ENCODE assay signal across 19 cellular contexts in genomic region chr7:73839743-73840714, GRCh38. TPM values are rescaled to one million over a fixed set of nuclear protein-coding genes. Genes with fewer than 3 reads are reported as not detected.
DNase-seq lines count a peak whose midpoint lies in the region; ATAC-seq, FAIRE-seq and TF ChIP-seq lines count a peak whose summit lies in the region.
"Had no signal": no experiment of that assay in that cellular context is flagged by ENCODE, and none has a peak within 500 bp of the region (broad histone marks: within the 10 kb centered on the region; RNA-seq: fewer than 3 reads in every experiment).

No MANE protein-coding gene starts in this region.

- no peak overlapping the region for H3K56ac ChIP-seq in mesendoderm (ENCODE audit: low read length)

- no peak overlapping the region for H3K4me2 ChIP-seq in mesendoderm (ENCODE audit: low read length)
- H3K4me2 ChIP-seq: BLaER1 had no signal

- H3K4ac ChIP-seq in mesendoderm (ENCODE audit: low read depth, low read length) = no peak overlapping the region

- H3K23ac ChIP-seq in mesendoderm (ENCODE audit: low read length) = no peak overlapping the region

- no peak overlapping the region for H3K9ac ChIP-seq in mesendoderm (ENCODE audit: low read length)
- H3K9ac ChIP-seq: BLaER1, GM23248 had no signal

- H3K4me3 ChIP-seq in CD4-positive, CD25-positive, alpha-beta regulatory T cell (ENCODE audit: low read depth, low read length) = no peak overlapping the region
- no peak overlapping the region for H3K4me3 ChIP-seq in mesendoderm (ENCODE audit: low read length)
- H3K4me3 ChIP-seq in upper lobe of left lung = no peak overlapping the region
- H3K4me3 ChIP-seq: BLaER1, GM23248, prostate gland had no signal

- no peak overlapping the region for H2AK5ac ChIP-seq in mesendoderm (ENCODE audit: low read length)

- H4K8ac ChIP-seq in mesendoderm (ENCODE audit: low read depth, low read length) = no peak overlapping the region

- H3K4me3 Mint-ChIP-seq in CD4-positive, CD25-positive, alpha-beta regulatory T cell = peak overlapping the region; percentile 36 to 87 (median 58)
- peak overlapping the region; percentile 17 for H3K4me3 Mint-ChIP-seq in activated T-helper 1 cell treated with anti-CD3 and anti-CD28 coated beads, Interleukin-12 subunit alpha, Interleukin-12 subunit beta, Interleukin-2, Interleukin-4 antibody, amounts not matched to agents 30 ng/mL and 10 ng/mL and 1 ng/mL, durations not matched to agents 14 hours and 24 hours and 36 hours
- H3K4me3 Mint-ChIP-seq: activated B cell treated with CpG ODN at 0.5 μM for 24 hours; activated naive CD4-positive, alpha-beta T cell treated with anti-CD3 and anti-CD28 coated beads for 36 hours had no signal

- H3K27me3 Mint-ChIP-seq in CD4-positive, CD25-positive, alpha-beta regulatory T cell = no peaks in the 10 kb centered on the region
- peaks cover 9% of the 10 kb centered on the region for H3K27me3 Mint-ChIP-seq in activated T-helper 1 cell treated with anti-CD3 and anti-CD28 coated beads, Interleukin-12 subunit alpha, Interleukin-12 subunit beta, Interleukin-2, Interleukin-4 antibody, amounts not matched to agents 30 ng/mL and 10 ng/mL and 1 ng/mL, durations not matched to agents 14 hours and 24 hours and 36 hours (ENCODE audit: insufficient read depth)
- H3K27me3 Mint-ChIP-seq: activated B cell treated with CpG ODN at 0.5 μM for 24 hours had no signal

- no peak for ATAC-seq in CD4-positive, CD25-positive, alpha-beta regulatory T cell (ENCODE audit: low read depth in 2 of 2)
- ATAC-seq in upper lobe of left lung (ENCODE audit: low FRiP score in 2 of 2) = no peak

- TF ChIP-seq POLR2A in upper lobe of left lung (IDR thresholded peaks at IDR 0.05) (no peak), GM12892 (IDR thresholded peaks at IDR 0.05; ENCODE audit: low read depth, low read length) (no peak)

- H3K4me1 Mint-ChIP-seq in CD4-positive, CD25-positive, alpha-beta regulatory T cell = peaks cover 0 to 22% (median 14%) of the 10 kb centered on the region in 4 donors
- H3K4me1 Mint-ChIP-seq in activated T-helper 1 cell treated with anti-CD3 and anti-CD28 coated beads, Interleukin-12 subunit alpha, Interleukin-12 subunit beta, Interleukin-2, Interleukin-4 antibody, amounts not matched to agents 30 ng/mL and 10 ng/mL and 1 ng/mL, durations not matched to agents 14 hours and 24 hours and 36 hours (ENCODE audit: low read depth) = peaks cover 10% of the 10 kb centered on the region

- H4K5ac ChIP-seq in mesendoderm (ENCODE audit: low read length) = no peak overlapping the region

- TF ChIP-seq EP300 in upper lobe of left lung (IDR thresholded peaks at IDR 0.05) = no peak

- peaks cover 9% of the 10 kb centered on the region for H3K4me1 ChIP-seq in CD4-positive, CD25-positive, alpha-beta regulatory T cell (ENCODE audit: control insufficient read depth, insufficient read depth, low read length, poor library complexity, severe bottlenecking)
- H3K4me1 ChIP-seq in mesendoderm (ENCODE audit: control insufficient read depth, low read depth, low read length) (peaks cover 3% of the 10 kb centered on the region), upper lobe of left lung (peaks cover 6 to 32% (median 15%) of the 10 kb centered on the region in 4 donors)

- intact Hi-C loops in activated T-helper 1 cell treated with anti-CD3 and anti-CD28 coated beads, Interleukin-12 subunit alpha, Interleukin-12 subunit beta, Interleukin-2, Interleukin-4 antibody, amounts not matched to agents 30 ng/mL and 10 ng/mL and 1 ng/mL, durations not matched to agents 14 hours and 24 hours and 36 hours (cut with micrococcal nuclease) = no loop called here

- no peak overlapping the region for H2BK15ac ChIP-seq in mesendoderm (replicated peaks; ENCODE audit: low read depth)

- H3K79me2 ChIP-seq in mesendoderm (ENCODE audit: control insufficient read depth, insufficient read depth, low read length) = no peaks in the 10 kb centered on the region

- H3K9me3 Mint-ChIP-seq in CD4-positive, CD25-positive, alpha-beta regulatory T cell = no peaks in the 10 kb centered on the region
- no peaks in the 10 kb centered on the region for H3K9me3 Mint-ChIP-seq in activated T-helper 1 cell treated with anti-CD3 and anti-CD28 coated beads, Interleukin-12 subunit alpha, Interleukin-12 subunit beta, Interleukin-2, Interleukin-4 antibody, amounts not matched to agents 30 ng/mL and 10 ng/mL and 1 ng/mL, durations not matched to agents 14 hours and 24 hours and 36 hours
- H3K9me3 Mint-ChIP-seq: activated B cell treated with CpG ODN at 0.5 μM for 24 hours; activated naive CD4-positive, alpha-beta T cell treated with anti-CD3 and anti-CD28 coated beads for 36 hours had no signal

- TF ChIP-seq CTCF in GM12874 (IDR thresholded peaks at IDR 0.05; ENCODE audit: insufficient read depth, low read depth, low read length) (peak; percentile 29; the same call in 1 of the 2 replicates), upper lobe of left lung (IDR thresholded peaks at IDR 0.05) (no peak)

- DNase-seq in CD4-positive, CD25-positive, alpha-beta regulatory T cell = no peak
- no peak for DNase-seq in activated T-helper 1 cell treated with anti-CD3 and anti-CD28 coated beads, Interleukin-12 subunit alpha, Interleukin-12 subunit beta, Interleukin-2, Interleukin-4 antibody, amounts not matched to agents 30 ng/mL and 10 ng/mL and 1 ng/mL, durations not matched to agents 14 hours and 24 hours and 36 hours (ENCODE audit: low spot score)
- DNase-seq in mesendoderm (peak; percentile 63), upper lobe of left lung (no peak), hippocampal formation (lab: John Stamatoyannopoulos, UW) (no peak), GM12892 (ENCODE audit: insufficient read length) (no peak), HTR-8/SVneo (ENCODE audit: insufficient read length, low spot score) (no peak)
- DNase-seq: activated B cell treated with CpG ODN at 0.5 μM for 24 hours; activated naive CD4-positive, alpha-beta T cell treated with anti-CD3 and anti-CD28 coated beads for 36 hours; caudate nucleus; GM23248; NCI-H345; substantia nigra had no signal

- H3K36me3 ChIP-seq in CD4-positive, CD25-positive, alpha-beta regulatory T cell (ENCODE audit: control insufficient read depth, insufficient read depth, low read length) = no peaks in the 10 kb centered on the region
- no peaks in the 10 kb centered on the region for H3K36me3 ChIP-seq in mesendoderm (ENCODE audit: control insufficient read depth, insufficient read depth, low read length)
- H3K36me3 ChIP-seq in upper lobe of left lung = no peaks in the 10 kb centered on the region
- H3K36me3 ChIP-seq: BLaER1, prostate gland had no signal

- no peak for FAIRE-seq in GM12892 (lab: Jason Lieb, UNC)
- no peak for FAIRE-seq in HTR-8/SVneo (lab: Jason Lieb, UNC)
- FAIRE-seq: frontal cortex, G401.6 had no signal

- H3K27me3 ChIP-seq in CD4-positive, CD25-positive, alpha-beta regulatory T cell (ENCODE audit: control insufficient read depth, insufficient read depth, low read length) = no peaks in the 10 kb centered on the region
- H3K27me3 ChIP-seq in mesendoderm (ENCODE audit: insufficient read depth, low read length, poor library complexity) (no peaks in the 10 kb centered on the region), upper lobe of left lung (no peaks in the 10 kb centered on the region)
- H3K27me3 ChIP-seq: BLaER1 had no signal

- H3K18ac ChIP-seq in mesendoderm (ENCODE audit: low read length) = no peak overlapping the region

- H3K36me3 Mint-ChIP-seq in CD4-positive, CD25-positive, alpha-beta regulatory T cell = no peaks in the 10 kb centered on the region
- H3K36me3 Mint-ChIP-seq in activated T-helper 1 cell treated with anti-CD3 and anti-CD28 coated beads, Interleukin-12 subunit alpha, Interleukin-12 subunit beta, Interleukin-2, Interleukin-4 antibody, amounts not matched to agents 30 ng/mL and 10 ng/mL and 1 ng/mL, durations not matched to agents 14 hours and 24 hours and 36 hours (ENCODE audit: low read depth) = no peaks in the 10 kb centered on the region

- H2BK120ac ChIP-seq in mesendoderm (ENCODE audit: low read depth, low read length) = no peak overlapping the region

- H3K27ac ChIP-seq in CD4-positive, CD25-positive, alpha-beta regulatory T cell (ENCODE audit: insufficient read depth, low read length, poor library complexity, severe bottlenecking) = no peak overlapping the region
- H3K27ac ChIP-seq in mesendoderm (ENCODE audit: low read depth, low read length) (no peak overlapping the region), upper lobe of left lung (no peak overlapping the region)
- H3K27ac ChIP-seq: BLaER1, GM23248 had no signal

- H2BK5ac ChIP-seq in mesendoderm (ENCODE audit: low read length) = no peak overlapping the region

- H3K27ac Mint-ChIP-seq in CD4-positive, CD25-positive, alpha-beta regulatory T cell = no peak overlapping the region
- H3K27ac Mint-ChIP-seq in activated T-helper 1 cell treated with anti-CD3 and anti-CD28 coated beads, Interleukin-12 subunit alpha, Interleukin-12 subunit beta, Interleukin-2, Interleukin-4 antibody, amounts not matched to agents 30 ng/mL and 10 ng/mL and 1 ng/mL, durations not matched to agents 14 hours and 24 hours and 36 hours = no peak overlapping the region
- H3K27ac Mint-ChIP-seq: activated B cell treated with CpG ODN at 0.5 μM for 24 hours; activated naive CD4-positive, alpha-beta T cell treated with anti-CD3 and anti-CD28 coated beads for 36 hours had no signal

- H3K9me3 ChIP-seq in CD4-positive, CD25-positive, alpha-beta regulatory T cell (ENCODE audit: control insufficient read depth in 2 of 2, low read length in 2 of 2) = no peaks in the 10 kb centered on the region
- no peaks in the 10 kb centered on the region for H3K9me3 ChIP-seq in upper lobe of left lung
- H3K9me3 ChIP-seq: BLaER1, prostate gland had no signal

- WGBS in mesendoderm (ENCODE audit: extremely low coverage, insufficient coverage, low lambda C conversion rate) = no CpG with 5 or more reads among the region's 22 CpGs
- 87 to 95% methylated on average over 20 to 21 of the region's 22 CpGs for WGBS in upper lobe of left lung, 2 donors

- no peaks in the 10 kb centered on the region for H3K79me1 ChIP-seq in mesendoderm (ENCODE audit: low read length)

RNA-seq across cellular contexts. Expression of gene METTL27, which starts 2.3 kb away (rescaled TPM):
- 2.9 TPM for total RNA-seq in CD4-positive, CD25-positive, alpha-beta regulatory T cell
- polyA plus RNA-seq in CD4-positive, CD25-positive, alpha-beta regulatory T cell = 10 to 100 TPM in 2 of 4 donors, 1 to 10 TPM in 2; 1.1 to 29.1 (median 11.9) TPM
- 1.2 and 1.8 TPM in 2 replicates for total RNA-seq in activated T-helper 1 cell treated with anti-CD3 and anti-CD28 coated beads, Interleukin-12 subunit alpha, Interleukin-12 subunit beta, Interleukin-2, Interleukin-4 antibody, amounts not matched to agents 30 ng/mL and 10 ng/mL and 1 ng/mL, durations not matched to agents 14 hours and 24 hours and 36 hours
- polyA plus RNA-seq in mesendoderm (2013, experiment 1 of 2) = 1.6 TPM
- polyA plus RNA-seq in mesendoderm (2013, experiment 2 of 2) = 1.5 TPM
- 10 to 100 TPM in 2 of 6 donors, 1 to 10 TPM in 4; 3.0 to 23.0 (median 7.2) TPM for total RNA-seq in upper lobe of left lung
- not detected for polyA plus RNA-seq in GM12892 (2012; ENCODE audit: missing spikeins)

RNA-seq across cellular contexts. Expression of gene CLDN4, which starts 9.2 kb away (rescaled TPM):
- 0.79 TPM for total RNA-seq in CD4-positive, CD25-positive, alpha-beta regulatory T cell
- under 1 TPM; 0.10 to 0.63 (median 0.23) TPM for polyA plus RNA-seq in CD4-positive, CD25-positive, alpha-beta regulatory T cell
- total RNA-seq in activated T-helper 1 cell treated with anti-CD3 and anti-CD28 coated beads, Interleukin-12 subunit alpha, Interleukin-12 subunit beta, Interleukin-2, Interleukin-4 antibody, amounts not matched to agents 30 ng/mL and 10 ng/mL and 1 ng/mL, durations not matched to agents 14 hours and 24 hours and 36 hours = not detected in 2 replicates
- 12.6 TPM for polyA plus RNA-seq in mesendoderm (2013, experiment 1 of 2)
- 12.9 TPM for polyA plus RNA-seq in mesendoderm (2013, experiment 2 of 2)
- total RNA-seq in upper lobe of left lung = 100 to 1,000 TPM in 5 of 6 donors, 10 to 100 TPM in 1; 88.0 to 231 (median 169) TPM
- polyA plus RNA-seq in GM12892 (2012; ENCODE audit: missing spikeins) = not detected
- total RNA-seq: activated B cell treated with CpG ODN at 0.5 μM for 24 hours, frontal cortex, GM23248 had no signal

RNA-seq across cellular contexts. Expression of gene TMEM270, which starts 20.9 kb away (rescaled TPM):
- total RNA-seq in CD4-positive, CD25-positive, alpha-beta regulatory T cell = not detected
- polyA plus RNA-seq in CD4-positive, CD25-positive, alpha-beta regulatory T cell = under 1 TPM in 1 of 4 donors, not detected in 3; 0.34 TPM
- not detected in 2 replicates for total RNA-seq in activated T-helper 1 cell treated with anti-CD3 and anti-CD28 coated beads, Interleukin-12 subunit alpha, Interleukin-12 subunit beta, Interleukin-2, Interleukin-4 antibody, amounts not matched to agents 30 ng/mL and 10 ng/mL and 1 ng/mL, durations not matched to agents 14 hours and 24 hours and 36 hours
- not detected for polyA plus RNA-seq in mesendoderm (2013, experiment 1 of 2)
- not detected for polyA plus RNA-seq in mesendoderm (2013, experiment 2 of 2)
- total RNA-seq in upper lobe of left lung = not detected
- polyA plus RNA-seq in GM12892 (2012; ENCODE audit: missing spikeins) = not detected
- total RNA-seq: activated B cell treated with CpG ODN at 0.5 μM for 24 hours; activated naive CD4-positive, alpha-beta T cell treated with anti-CD3 and anti-CD28 coated beads for 36 hours; frontal cortex; GM23248; mucosa of gallbladder had no signal
- polyA plus RNA-seq: GM23248 had no signal

Comparison
In these comparisons a context has a peak if more than half of its experiments do, and no peak if none do; other contexts are left out.
1. RNA of gene CLDN4, which starts 9.2 kb away (total RNA-seq): 88.0 to 231 TPM in upper lobe of left lung; 0.79 TPM in CD4-positive, CD25-positive, alpha-beta regulatory T cell (single experiment) and not detected in activated T-helper 1 cell treated with anti-CD3 and anti-CD28 coated beads, Interleukin-12 subunit alpha, Interleukin-12 subunit beta, Interleukin-2, Interleukin-4 antibody, amounts not matched to agents 30 ng/mL and 10 ng/mL and 1 ng/mL, durations not matched to agents 14 hours and 24 hours and 36 hours; every median in the first group is over 10 times any median in the second.